Comparison of ENCODE assay signal across 1 cellular context in the genomic region with DNA sequence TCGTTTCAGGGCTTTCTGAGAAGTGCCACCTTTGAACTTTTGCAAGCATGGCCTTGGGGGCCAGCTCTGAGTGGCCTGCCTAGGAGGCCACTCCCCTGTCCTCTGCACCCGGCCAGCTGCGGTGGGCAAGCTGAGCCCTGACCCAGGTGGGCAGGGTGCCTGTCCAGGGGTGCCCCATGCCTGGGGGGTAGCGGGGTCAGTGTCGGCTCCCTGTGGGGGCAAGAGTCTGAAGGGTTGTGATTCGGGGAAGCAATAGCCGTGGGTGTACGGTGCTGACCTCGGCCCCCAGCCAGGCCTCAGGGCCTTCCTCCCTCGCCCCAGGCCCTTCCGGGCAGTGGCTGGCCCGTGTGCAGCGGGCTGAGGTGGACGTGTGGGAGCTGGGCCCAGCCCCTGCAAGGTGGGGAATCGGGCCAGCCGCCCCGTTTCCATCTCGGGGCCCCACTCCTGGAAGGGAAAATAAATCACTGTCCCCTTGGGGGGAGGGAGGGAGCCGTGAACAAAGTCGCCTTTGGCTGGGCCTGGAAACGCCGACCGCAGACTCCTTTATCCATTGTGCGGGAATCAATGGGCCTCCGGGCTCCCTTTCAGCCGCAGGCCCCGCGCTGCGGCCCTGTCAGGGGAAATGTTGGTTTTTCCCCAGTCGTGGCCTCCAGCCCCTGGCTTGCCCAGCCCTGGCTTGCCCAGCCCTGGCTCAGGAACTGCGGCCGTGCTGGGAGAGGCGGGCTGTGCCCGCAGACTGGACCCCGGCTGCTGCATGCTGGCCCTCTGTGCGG.
TF ChIP-seq lines count a peak whose summit lies in the region.

No MANE protein-coding gene starts in this region.

TF ChIP-seq in HepG2, 621 proteins besides CTCF, POLR2A, EP300 and RAD21 (continues in another document):
- TF ChIP-seq FOXK1 (CRISPR knock-in tag; IDR thresholded peaks at IDR 0.05; ENCODE audit: borderline replicate concordance, low read depth) (no peak), CBFB (CRISPR knock-in tag; IDR thresholded peaks at IDR 0.05) (no peak), TEAD2 (CRISPR knock-in tag; IDR thresholded peaks at IDR 0.05) (no peak), ZFP62 (CRISPR knock-in tag; IDR thresholded peaks at IDR 0.05) (no peak), ZNF260 (CRISPR knock-in tag; IDR thresholded peaks at IDR 0.05; ENCODE audit: borderline replicate concordance, low read depth) (no peak), NFE2 (CRISPR knock-in tag; IDR thresholded peaks at IDR 0.05) (no peak), ZFP36L1 (CRISPR knock-in tag; IDR thresholded peaks at IDR 0.05) (no peak), MAFF (IDR thresholded peaks at IDR 0.05; ENCODE audit: low read depth, low read length) (no peak), ESRRA (CRISPR knock-in tag; IDR thresholded peaks at IDR 0.05; ENCODE audit: low read depth) (no peak), TSC22D2 (CRISPR knock-in tag; IDR thresholded peaks at IDR 0.05; ENCODE audit: borderline replicate concordance) (no peak), IKZF1 (IDR thresholded peaks at IDR 0.05) (no peak), ZFY (CRISPR knock-in tag; IDR thresholded peaks at IDR 0.05) (peak; percentile 61), MEIS2 (CRISPR knock-in tag; IDR thresholded peaks at IDR 0.05) (no peak), KLF9 (CRISPR knock-in tag; IDR thresholded peaks at IDR 0.05; ENCODE audit: low read depth) (no peak), ZNF432 (CRISPR knock-in tag; IDR thresholded peaks at IDR 0.05; ENCODE audit: borderline replicate concordance) (no peak), KLF12 (CRISPR knock-in tag; IDR thresholded peaks at IDR 0.05; ENCODE audit: borderline replicate concordance) (no peak), LCORL (IDR thresholded peaks at IDR 0.05) (no peak), LCORL (CRISPR knock-in tag; IDR thresholded peaks at IDR 0.05) (peak; percentile 57), ZMAT5 (CRISPR knock-in tag; IDR thresholded peaks at IDR 0.05; ENCODE audit: borderline replicate concordance, low read depth) (no peak), LRRFIP1 (CRISPR knock-in tag; conservative IDR thresholded peaks at IDR 0.05) (no peak), DNMT3B (CRISPR knock-in tag; conservative IDR thresholded peaks at IDR 0.05) (no peak), RXRA (CRISPR knock-in tag; IDR thresholded peaks at IDR 0.05) (no peak; the same call in none of the 2 replicates), ZNF235 (CRISPR knock-in tag; IDR thresholded peaks at IDR 0.05; ENCODE audit: borderline replicate concordance) (no peak), ZNF879 (CRISPR knock-in tag; IDR thresholded peaks at IDR 0.05) (no peak), SMAD9 (CRISPR knock-in tag; IDR thresholded peaks at IDR 0.05) (no peak), ZSCAN22 (CRISPR knock-in tag; IDR thresholded peaks at IDR 0.05) (no peak), HIVEP1 (CRISPR knock-in tag; IDR thresholded peaks at IDR 0.05) (peak; percentile 22; the same call in 1 of the 2 replicates), ZNF510 (CRISPR knock-in tag; IDR thresholded peaks at IDR 0.05; ENCODE audit: low read depth) (0 out of 2 replicates have a peak, but pooled peaks have one; percentile 64), CERS6 (CRISPR knock-in tag; IDR thresholded peaks at IDR 0.05) (no peak), NFKBIZ (CRISPR knock-in tag; IDR thresholded peaks at IDR 0.05) (no peak), CHD4 (IDR thresholded peaks at IDR 0.05; ENCODE audit: borderline replicate concordance, low read length) (0 out of 2 replicates have a peak, but pooled peaks have one; percentile 24), PATZ1 (CRISPR knock-in tag; IDR thresholded peaks at IDR 0.05) (peak; percentile 15; the same call in 1 of the 2 replicates), ZNF382 (CRISPR knock-in tag; IDR thresholded peaks at IDR 0.05; ENCODE audit: borderline replicate concordance) (no peak), SKI (IDR thresholded peaks at IDR 0.05; ENCODE audit: partially characterized antibody) (no peak)
- TF ChIP-seq, protein P1, sequence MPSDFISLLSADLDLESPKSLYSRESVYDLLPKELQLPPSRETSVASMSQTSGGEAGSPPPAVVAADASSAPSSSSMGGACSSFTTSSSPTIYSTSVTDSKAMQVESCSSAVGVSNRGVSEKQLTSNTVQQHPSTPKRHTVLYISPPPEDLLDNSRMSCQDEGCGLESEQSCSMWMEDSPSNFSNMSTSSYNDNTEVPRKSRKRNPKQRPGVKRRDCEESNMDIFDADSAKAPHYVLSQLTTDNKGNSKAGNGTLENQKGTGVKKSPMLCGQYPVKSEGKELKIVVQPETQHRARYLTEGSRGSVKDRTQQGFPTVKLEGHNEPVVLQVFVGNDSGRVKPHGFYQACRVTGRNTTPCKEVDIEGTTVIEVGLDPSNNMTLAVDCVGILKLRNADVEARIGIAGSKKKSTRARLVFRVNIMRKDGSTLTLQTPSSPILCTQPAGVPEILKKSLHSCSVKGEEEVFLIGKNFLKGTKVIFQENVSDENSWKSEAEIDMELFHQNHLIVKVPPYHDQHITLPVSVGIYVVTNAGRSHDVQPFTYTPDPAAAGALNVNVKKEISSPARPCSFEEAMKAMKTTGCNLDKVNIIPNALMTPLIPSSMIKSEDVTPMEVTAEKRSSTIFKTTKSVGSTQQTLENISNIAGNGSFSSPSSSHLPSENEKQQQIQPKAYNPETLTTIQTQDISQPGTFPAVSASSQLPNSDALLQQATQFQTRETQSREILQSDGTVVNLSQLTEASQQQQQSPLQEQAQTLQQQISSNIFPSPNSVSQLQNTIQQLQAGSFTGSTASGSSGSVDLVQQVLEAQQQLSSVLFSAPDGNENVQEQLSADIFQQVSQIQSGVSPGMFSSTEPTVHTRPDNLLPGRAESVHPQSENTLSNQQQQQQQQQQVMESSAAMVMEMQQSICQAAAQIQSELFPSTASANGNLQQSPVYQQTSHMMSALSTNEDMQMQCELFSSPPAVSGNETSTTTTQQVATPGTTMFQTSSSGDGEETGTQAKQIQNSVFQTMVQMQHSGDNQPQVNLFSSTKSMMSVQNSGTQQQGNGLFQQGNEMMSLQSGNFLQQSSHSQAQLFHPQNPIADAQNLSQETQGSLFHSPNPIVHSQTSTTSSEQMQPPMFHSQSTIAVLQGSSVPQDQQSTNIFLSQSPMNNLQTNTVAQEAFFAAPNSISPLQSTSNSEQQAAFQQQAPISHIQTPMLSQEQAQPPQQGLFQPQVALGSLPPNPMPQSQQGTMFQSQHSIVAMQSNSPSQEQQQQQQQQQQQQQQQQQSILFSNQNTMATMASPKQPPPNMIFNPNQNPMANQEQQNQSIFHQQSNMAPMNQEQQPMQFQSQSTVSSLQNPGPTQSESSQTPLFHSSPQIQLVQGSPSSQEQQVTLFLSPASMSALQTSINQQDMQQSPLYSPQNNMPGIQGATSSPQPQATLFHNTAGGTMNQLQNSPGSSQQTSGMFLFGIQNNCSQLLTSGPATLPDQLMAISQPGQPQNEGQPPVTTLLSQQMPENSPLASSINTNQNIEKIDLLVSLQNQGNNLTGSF (CRISPR knock-in tag; IDR thresholded peaks at IDR 0.05) = no peak
- TF ChIP-seq, protein P2, sequence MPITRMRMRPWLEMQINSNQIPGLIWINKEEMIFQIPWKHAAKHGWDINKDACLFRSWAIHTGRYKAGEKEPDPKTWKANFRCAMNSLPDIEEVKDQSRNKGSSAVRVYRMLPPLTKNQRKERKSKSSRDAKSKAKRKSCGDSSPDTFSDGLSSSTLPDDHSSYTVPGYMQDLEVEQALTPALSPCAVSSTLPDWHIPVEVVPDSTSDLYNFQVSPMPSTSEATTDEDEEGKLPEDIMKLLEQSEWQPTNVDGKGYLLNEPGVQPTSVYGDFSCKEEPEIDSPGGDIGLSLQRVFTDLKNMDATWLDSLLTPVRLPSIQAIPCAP (CRISPR knock-in tag; IDR thresholded peaks at IDR 0.05; ENCODE audit: low read depth) = no peak
- TF ChIP-seq, protein P3, sequence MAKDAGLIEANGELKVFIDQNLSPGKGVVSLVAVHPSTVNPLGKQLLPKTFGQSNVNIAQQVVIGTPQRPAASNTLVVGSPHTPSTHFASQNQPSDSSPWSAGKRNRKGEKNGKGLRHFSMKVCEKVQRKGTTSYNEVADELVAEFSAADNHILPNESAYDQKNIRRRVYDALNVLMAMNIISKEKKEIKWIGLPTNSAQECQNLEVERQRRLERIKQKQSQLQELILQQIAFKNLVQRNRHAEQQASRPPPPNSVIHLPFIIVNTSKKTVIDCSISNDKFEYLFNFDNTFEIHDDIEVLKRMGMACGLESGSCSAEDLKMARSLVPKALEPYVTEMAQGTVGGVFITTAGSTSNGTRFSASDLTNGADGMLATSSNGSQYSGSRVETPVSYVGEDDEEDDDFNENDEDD (CRISPR knock-in tag; IDR thresholded peaks at IDR 0.05; ENCODE audit: borderline replicate concordance) = 0 out of 2 replicates have a peak, but pooled peaks have one; percentile 22
- TF ChIP-seq, protein P4, sequence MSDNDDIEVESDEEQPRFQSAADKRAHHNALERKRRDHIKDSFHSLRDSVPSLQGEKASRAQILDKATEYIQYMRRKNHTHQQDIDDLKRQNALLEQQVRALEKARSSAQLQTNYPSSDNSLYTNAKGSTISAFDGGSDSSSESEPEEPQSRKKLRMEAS (IDR thresholded peaks at IDR 0.05) = peak; percentile 45
- TF ChIP-seq, protein P5, sequence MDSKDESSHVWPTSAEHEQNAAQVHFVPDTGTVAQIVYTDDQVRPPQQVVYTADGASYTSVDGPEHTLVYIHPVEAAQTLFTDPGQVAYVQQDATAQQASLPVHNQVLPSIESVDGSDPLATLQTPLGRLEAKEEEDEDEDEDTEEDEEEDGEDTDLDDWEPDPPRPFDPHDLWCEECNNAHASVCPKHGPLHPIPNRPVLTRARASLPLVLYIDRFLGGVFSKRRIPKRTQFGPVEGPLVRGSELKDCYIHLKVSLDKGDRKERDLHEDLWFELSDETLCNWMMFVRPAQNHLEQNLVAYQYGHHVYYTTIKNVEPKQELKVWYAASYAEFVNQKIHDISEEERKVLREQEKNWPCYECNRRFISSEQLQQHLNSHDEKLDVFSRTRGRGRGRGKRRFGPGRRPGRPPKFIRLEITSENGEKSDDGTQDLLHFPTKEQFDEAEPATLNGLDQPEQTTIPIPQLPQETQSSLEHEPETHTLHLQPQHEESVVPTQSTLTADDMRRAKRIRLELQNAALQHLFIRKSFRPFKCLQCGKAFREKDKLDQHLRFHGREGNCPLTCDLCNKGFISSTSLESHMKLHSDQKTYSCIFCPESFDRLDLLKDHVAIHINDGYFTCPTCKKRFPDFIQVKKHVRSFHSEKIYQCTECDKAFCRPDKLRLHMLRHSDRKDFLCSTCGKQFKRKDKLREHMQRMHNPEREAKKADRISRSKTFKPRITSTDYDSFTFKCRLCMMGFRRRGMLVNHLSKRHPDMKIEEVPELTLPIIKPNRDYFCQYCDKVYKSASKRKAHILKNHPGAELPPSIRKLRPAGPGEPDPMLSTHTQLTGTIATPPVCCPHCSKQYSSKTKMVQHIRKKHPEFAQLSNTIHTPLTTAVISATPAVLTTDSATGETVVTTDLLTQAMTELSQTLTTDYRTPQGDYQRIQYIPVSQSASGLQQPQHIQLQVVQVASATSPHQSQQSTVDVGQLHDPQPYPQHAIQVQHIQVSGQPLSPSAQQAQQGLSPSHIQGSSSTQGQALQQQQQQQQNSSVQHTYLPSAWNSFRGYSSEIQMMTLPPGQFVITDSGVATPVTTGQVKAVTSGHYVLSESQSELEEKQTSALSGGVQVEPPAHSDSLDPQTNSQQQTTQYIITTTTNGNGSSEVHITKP (CRISPR knock-in tag; IDR thresholded peaks at IDR 0.05; ENCODE audit: low read depth) = no peak
- TF ChIP-seq, protein P6, sequence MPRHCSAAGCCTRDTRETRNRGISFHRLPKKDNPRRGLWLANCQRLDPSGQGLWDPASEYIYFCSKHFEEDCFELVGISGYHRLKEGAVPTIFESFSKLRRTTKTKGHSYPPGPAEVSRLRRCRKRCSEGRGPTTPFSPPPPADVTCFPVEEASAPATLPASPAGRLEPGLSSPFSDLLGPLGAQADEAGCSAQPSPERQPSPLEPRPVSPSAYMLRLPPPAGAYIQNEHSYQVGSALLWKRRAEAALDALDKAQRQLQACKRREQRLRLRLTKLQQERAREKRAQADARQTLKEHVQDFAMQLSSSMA (CRISPR knock-in tag; IDR thresholded peaks at IDR 0.05) = 0 out of 2 replicates have a peak, but pooled peaks have one; percentile 48
